In the genomic region with DNA sequence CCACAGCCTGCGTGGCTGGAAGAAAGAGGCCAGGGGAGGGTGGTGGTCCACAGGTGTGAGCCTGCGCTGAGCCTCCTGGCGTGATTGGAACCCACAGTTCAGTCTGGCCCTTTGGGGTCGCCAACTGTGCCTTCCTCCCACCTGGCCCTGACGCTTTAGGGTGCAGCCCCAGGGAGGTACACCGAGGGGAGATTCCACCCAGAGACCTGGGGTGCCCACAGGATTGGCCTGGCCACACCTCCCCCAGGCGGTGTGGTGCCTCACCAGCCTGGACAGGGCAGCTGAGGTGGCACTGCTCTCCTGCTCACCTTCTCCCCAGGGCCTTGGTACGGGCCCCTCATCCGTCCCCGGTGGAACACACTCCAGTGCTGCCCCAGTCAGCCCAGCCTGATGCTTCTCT, we compare ENCODE assay signal across 1 cellular context.
TF ChIP-seq lines count a peak whose summit lies in the region.

No MANE protein-coding gene starts in this region.

TF ChIP-seq in GM12878, 131 proteins besides CTCF, POLR2A, EP300 and RAD21:
- TF ChIP-seq SIX5 (IDR thresholded peaks at IDR 0.05; ENCODE audit: low read depth, low read length, severe bottlenecking) (no peak), GATAD2B (conservative IDR thresholded peaks at IDR 0.05; ENCODE audit: low read depth) (no peak), IKZF2 (IDR thresholded peaks at IDR 0.05) (no peak), MTA3 (IDR thresholded peaks at IDR 0.05; ENCODE audit: borderline replicate concordance, low read length) (no peak), ESRRA (IDR thresholded peaks at IDR 0.05; ENCODE audit: low read length) (no peak), RB1 (IDR thresholded peaks at IDR 0.05; ENCODE audit: borderline replicate concordance) (no peak), RCOR1 (conservative IDR thresholded peaks at IDR 0.05; ENCODE audit: low read depth, low read length) (no peak)
- TF ChIP-seq, protein P1, sequence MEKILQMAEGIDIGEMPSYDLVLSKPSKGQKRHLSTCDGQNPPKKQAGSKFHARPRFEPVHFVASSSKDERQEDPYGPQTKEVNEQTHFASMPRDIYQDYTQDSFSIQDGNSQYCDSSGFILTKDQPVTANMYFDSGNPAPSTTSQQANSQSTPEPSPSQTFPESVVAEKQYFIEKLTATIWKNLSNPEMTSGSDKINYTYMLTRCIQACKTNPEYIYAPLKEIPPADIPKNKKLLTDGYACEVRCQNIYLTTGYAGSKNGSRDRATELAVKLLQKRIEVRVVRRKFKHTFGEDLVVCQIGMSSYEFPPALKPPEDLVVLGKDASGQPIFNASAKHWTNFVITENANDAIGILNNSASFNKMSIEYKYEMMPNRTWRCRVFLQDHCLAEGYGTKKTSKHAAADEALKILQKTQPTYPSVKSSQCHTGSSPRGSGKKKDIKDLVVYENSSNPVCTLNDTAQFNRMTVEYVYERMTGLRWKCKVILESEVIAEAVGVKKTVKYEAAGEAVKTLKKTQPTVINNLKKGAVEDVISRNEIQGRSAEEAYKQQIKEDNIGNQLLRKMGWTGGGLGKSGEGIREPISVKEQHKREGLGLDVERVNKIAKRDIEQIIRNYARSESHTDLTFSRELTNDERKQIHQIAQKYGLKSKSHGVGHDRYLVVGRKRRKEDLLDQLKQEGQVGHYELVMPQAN (conservative IDR thresholded peaks at IDR 0.05): no peak
